Comparison of ENCODE assay signal across 19 cellular contexts in the genomic region with DNA sequence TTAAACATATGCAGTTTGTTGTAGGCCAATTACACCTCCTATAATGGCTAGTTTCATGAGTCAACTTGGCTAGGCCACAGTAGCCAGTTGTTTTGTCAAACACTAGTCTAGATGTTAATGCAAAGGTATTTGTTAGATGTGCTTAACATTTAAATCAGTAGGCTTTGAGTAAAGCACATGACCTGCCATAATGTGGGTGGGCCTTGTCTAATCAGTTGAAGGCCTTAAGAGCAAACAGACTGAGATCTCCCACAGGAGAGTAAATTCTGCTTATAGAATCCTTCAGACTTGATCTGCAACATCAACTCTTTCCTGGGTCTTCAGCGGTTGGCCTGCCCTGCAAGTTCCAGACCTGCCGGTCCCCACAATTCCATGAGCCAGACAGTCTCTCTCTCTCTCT.
DNase-seq lines count a peak whose midpoint lies in the region; ATAC-seq and TF ChIP-seq lines count a peak whose summit lies in the region.
"Had no signal": no experiment of that assay in that cellular context is flagged by ENCODE, and none has a peak within 500 bp of the region (broad histone marks: within the 10 kb centered on the region; RNA-seq: fewer than 3 reads in every experiment).

No MANE protein-coding gene starts in this region.

- H4K5ac ChIP-seq in H9 (ENCODE audit: insufficient read length, low read depth, low read length), result no peak overlapping the region

- no peak overlapping the region for H3T11ph ChIP-seq in H9 (ENCODE audit: low read length)

- no peaks in the 10 kb centered on the region for H3K23me2 ChIP-seq in H9 (ENCODE audit: insufficient read length, low read depth, low read length, poor library complexity, severe bottlenecking)

- no peaks in the 10 kb centered on the region for H3K79me2 ChIP-seq in H9 (ENCODE audit: insufficient read depth, low read length)

- no peaks in the 10 kb centered on the region; a peak in 1 of 5 replicates for H3K9me3 Mint-ChIP-seq in H9
- 0 out of 2 replicates have a peak, but pooled peaks cover 4% of the 10 kb centered on the region for H3K9me3 Mint-ChIP-seq in WTC11
- H3K9me3 Mint-ChIP-seq: CD4-positive, alpha-beta T cell; CD8-positive, alpha-beta T cell had no signal

- H3K27me3 Mint-ChIP-seq in H9 (ENCODE audit: low read depth) (peaks cover 3% of the 10 kb centered on the region), WTC11 (ENCODE audit: low read depth) (peaks cover 3% of the 10 kb centered on the region; the same call in 1 of the 2 replicates)

- no peak overlapping the region for H3K14ac ChIP-seq in H9 (ENCODE audit: insufficient read depth, low read length)

- peaks cover 3% of the 10 kb centered on the region; the same call in 1 of the 2 replicates for H3K4me1 ChIP-seq in H9 (ENCODE audit: insufficient read depth, low read length)
- H3K4me1 ChIP-seq: Caco-2 had no signal

- no peaks in the 10 kb centered on the region for H3K9me3 ChIP-seq in H9 (ENCODE audit: control insufficient read depth, low read depth, low read length)
- H3K9me3 ChIP-seq: BLaER1 treated with 17β-estradiol and CSF1 and Interleukin-3, amounts not matched to agents 10 nM and 100 nM; Caco-2 had no signal

- no peak overlapping the region for H2BK5ac ChIP-seq in H9 (ENCODE audit: insufficient read length, low read length)

- no peak overlapping the region for H3K18ac ChIP-seq in H9 (ENCODE audit: insufficient read length, low read depth, low read length)

- no peak overlapping the region for H3K9ac ChIP-seq in H9 (ENCODE audit: extremely low read depth, insufficient read length, low read length)
- H3K9ac ChIP-seq: BLaER1 treated with 17β-estradiol and CSF1 and Interleukin-3, amounts not matched to agents 10 nM and 100 nM had no signal

- no peaks in the 10 kb centered on the region for H3K79me1 ChIP-seq in H9 (ENCODE audit: insufficient read depth, low read depth, low read length, poor library complexity, severe bottlenecking)

- TF ChIP-seq CTCF in H9 (conservative IDR thresholded peaks at IDR 0.05) (no peak), WTC11 (IDR thresholded peaks at IDR 0.05) (no peak)

- H2BK120ac ChIP-seq in H9 (ENCODE audit: low read depth, low read length, poor library complexity, severe bottlenecking), result no peak overlapping the region

- no peak overlapping the region for H2BK12ac ChIP-seq in H9 (ENCODE audit: insufficient read length, low read depth, low read length)

- no peak overlapping the region for H3K23ac ChIP-seq in H9 (ENCODE audit: insufficient read length, low read depth, low read length)

- H3K27me3 ChIP-seq in H9 (ENCODE audit: insufficient read depth, low read length), result no peaks in the 10 kb centered on the region
- H3K27me3 ChIP-seq: BLaER1 treated with 17β-estradiol and CSF1 and Interleukin-3, amounts not matched to agents 10 nM and 100 nM had no signal

- H2AK5ac ChIP-seq in H9 (ENCODE audit: insufficient read length, low read length), result no peak overlapping the region

- H3K27ac ChIP-seq in H9 (ENCODE audit: insufficient read length, low read depth, low read length), result no peak overlapping the region
- H3K27ac ChIP-seq: BLaER1 treated with 17β-estradiol and CSF1 and Interleukin-3, amounts not matched to agents 10 nM and 100 nM; C4-2B had no signal

- POLR2A ChIA-PET in WTC11 (lab: Charles Lee), result no interaction called here

- H3K4me3 Mint-ChIP-seq in H9, result no peak overlapping the region
- H3K4me3 Mint-ChIP-seq in WTC11, result no peak overlapping the region
- H3K4me3 Mint-ChIP-seq: B cell; CD4-positive, alpha-beta T cell; CD8-positive, alpha-beta T cell had no signal

- DNase-seq in H9 (peak; percentile 5), WTC11 (ENCODE audit: low spot score) (no peak), ecto neural progenitor cell (ENCODE audit: low spot score) (peak; percentile 0), left lobe of liver (ENCODE audit: low spot score) (peak; percentile 3), OCI-M1 (lab: John Stamatoyannopoulos, UW) (no peak)
- DNase-seq in stimulated activated naive CD8-positive, alpha-beta T cell treated with anti-CD3 and anti-CD28 coated beads, Interleukin-15, Interleukin-2, amounts not matched to agents 100 U/mL and 50 U/mL, for 24 hours, result no peak
- DNase-seq: 8988T; AML-193; Calu3; CD8-positive, alpha-beta T cell; DMS79 treated with DMSO at 0.1 percent for 48 hours; GF-D8 had no signal

- H3K36me3 Mint-ChIP-seq in H9 (ENCODE audit: insufficient read depth in 1 of 3, low read depth in 3 of 3) (no peaks in the 10 kb centered on the region; a peak in 1 of 7 replicates), WTC11 (no peaks in the 10 kb centered on the region)
- H3K36me3 Mint-ChIP-seq: CD8-positive, alpha-beta T cell had no signal

- H3K4me1 Mint-ChIP-seq in H9, result peaks cover 18 to 35% of the 10 kb centered on the region in 2 experiments
- peaks cover 30% of the 10 kb centered on the region for H3K4me1 Mint-ChIP-seq in WTC11
- H3K4me1 Mint-ChIP-seq: B cell had no signal

- no peak overlapping the region for H3K4ac ChIP-seq in H9 (ENCODE audit: low read depth, low read length)

- no peak overlapping the region for H4K8ac ChIP-seq in H9 (replicated peaks; ENCODE audit: insufficient read length, low read depth, low read length)

- no peaks in the 10 kb centered on the region for H4K20me1 ChIP-seq in H9 (ENCODE audit: control insufficient read depth, insufficient read depth, insufficient read length)

- CTCF ChIA-PET in WTC11 (lab: Charles Lee), result interaction anchor here (0.7 kb wide), 1 partner anchor 9 kb away, joined by 5 read pairs; no protein-coding TSS in a partner anchor

- no peak overlapping the region for H2BK15ac ChIP-seq in H9 (ENCODE audit: low read depth, low read length)

- H4K91ac ChIP-seq in H9 (ENCODE audit: insufficient read length, low read depth, low read length), result no peak overlapping the region

- no peak overlapping the region for H3K4me2 ChIP-seq in H9 (ENCODE audit: insufficient read depth, insufficient read length, low read length)
- H3K4me2 ChIP-seq: BLaER1 treated with 17β-estradiol and CSF1 and Interleukin-3, amounts not matched to agents 10 nM and 100 nM had no signal

- ATAC-seq in WTC11 (no peak), left lobe of liver (no peak), HG02759 (IDR thresholded peaks at IDR 0.05; ENCODE audit: unreplicated experiment) (no peak), GM18868 (IDR thresholded peaks at IDR 0.05; ENCODE audit: unreplicated experiment) (no peak)
- no peak for ATAC-seq in stimulated activated naive CD8-positive, alpha-beta T cell treated with anti-CD3 and anti-CD28 coated beads, Interleukin-15, Interleukin-2, amounts not matched to agents 100 U/mL and 50 U/mL, for 24 hours
- ATAC-seq: CD8-positive, alpha-beta T cell had no signal

- no peak overlapping the region for H3K56ac ChIP-seq in H9 (ENCODE audit: insufficient read length, low read depth, low read length)

- H3K27ac Mint-ChIP-seq in H9, result no peak overlapping the region
- H3K27ac Mint-ChIP-seq in WTC11, result no peak overlapping the region
- H3K27ac Mint-ChIP-seq: B cell; CD4-positive, alpha-beta T cell; CD8-positive, alpha-beta T cell had no signal

- no CpG with 5 or more reads among the region's 2 CpGs for WGBS in H9 (ENCODE audit: extremely low coverage, insufficient read length, low lambda C conversion rate)

- no peak overlapping the region for H2AFZ ChIP-seq in H9 (ENCODE audit: low read length)

- no peak overlapping the region for H2BK20ac ChIP-seq in H9 (ENCODE audit: low read depth, low read length, poor library complexity, severe bottlenecking)

TF ChIP-seq in WTC11, 78 proteins besides CTCF, POLR2A, EP300 and RAD21:
- TF ChIP-seq GABPB1 (CRISPR knock-in tag; IDR thresholded peaks at IDR 0.05) (no peak), NR2C2 (CRISPR knock-in tag; IDR thresholded peaks at IDR 0.05) (no peak), GTF2I (CRISPR knock-in tag; conservative IDR thresholded peaks at IDR 0.05) (0 out of 2 replicates have a peak, but pooled peaks have one; percentile 15), RORB (CRISPR knock-in tag; IDR thresholded peaks at IDR 0.05) (no peak)
- TF ChIP-seq, protein P1, sequence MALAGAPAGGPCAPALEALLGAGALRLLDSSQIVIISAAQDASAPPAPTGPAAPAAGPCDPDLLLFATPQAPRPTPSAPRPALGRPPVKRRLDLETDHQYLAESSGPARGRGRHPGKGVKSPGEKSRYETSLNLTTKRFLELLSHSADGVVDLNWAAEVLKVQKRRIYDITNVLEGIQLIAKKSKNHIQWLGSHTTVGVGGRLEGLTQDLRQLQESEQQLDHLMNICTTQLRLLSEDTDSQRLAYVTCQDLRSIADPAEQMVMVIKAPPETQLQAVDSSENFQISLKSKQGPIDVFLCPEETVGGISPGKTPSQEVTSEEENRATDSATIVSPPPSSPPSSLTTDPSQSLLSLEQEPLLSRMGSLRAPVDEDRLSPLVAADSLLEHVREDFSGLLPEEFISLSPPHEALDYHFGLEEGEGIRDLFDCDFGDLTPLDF (CRISPR knock-in tag; IDR thresholded peaks at IDR 0.05), result no peak

Comparison
In these comparisons a context has a peak if more than half of its experiments do, and no peak if none do; other contexts are left out.
1. DNase-seq: peak in H9 (single experiment), ecto neural progenitor cell (single experiment) and left lobe of liver (single experiment); none in WTC11 (single experiment), stimulated activated naive CD8-positive, alpha-beta T cell treated with anti-CD3 and anti-CD28 coated beads, Interleukin-15, Interleukin-2, amounts not matched to agents 100 U/mL and 50 U/mL, for 24 hours (single experiment) and OCI-M1 (single experiment).